8 cellular contexts compared by ENCODE assay signal in genomic region chr3:52831500-52832301, GRCh38. TPM values are rescaled to one million over a fixed set of nuclear protein-coding genes. Genes with fewer than 3 reads are reported as not detected.
DNase-seq lines count a peak whose midpoint lies in the region; ATAC-seq and TF ChIP-seq lines count a peak whose summit lies in the region.

No MANE protein-coding gene starts in this region.

- TF ChIP-seq CTCF in omental fat pad (IDR thresholded peaks at IDR 0.05) (no peak), natural killer cell (IDR thresholded peaks at IDR 0.05) (no peak)

- DNase-seq in DMS 273 (lab: John Stamatoyannopoulos, UW; ENCODE audit: unreplicated experiment) (peak; percentile 89), NCI-H446 (lab: John Stamatoyannopoulos, UW) (peak; percentile 67 to 90), omental fat pad (ENCODE audit: low spot score) (peak; percentile 27), natural killer cell (no peak)

- peaks cover 44% of the 10 kb centered on the region for H3K36me3 Mint-ChIP-seq in dendritic cell treated with granulocyte-macrophage colony-stimulating factor and Interleukin-4, amounts not matched to agents 40 ng/mL and 50 ng/mL, for 4 days (ENCODE audit: low read depth)
- H3K36me3 Mint-ChIP-seq in natural killer cell: no peaks in the 10 kb centered on the region

- intact Hi-C loops in dendritic cell treated with granulocyte-macrophage colony-stimulating factor and Interleukin-4, amounts not matched to agents 40 ng/mL and 50 ng/mL, for 4 days (cut with micrococcal nuclease): no loop called here
- intact Hi-C loops in natural killer cell (cut with micrococcal nuclease): no loop called here

- no peak overlapping the region for H3K4me3 Mint-ChIP-seq in dendritic cell treated with granulocyte-macrophage colony-stimulating factor and Interleukin-4, amounts not matched to agents 40 ng/mL and 50 ng/mL, for 4 days
- H3K4me3 Mint-ChIP-seq in natural killer cell: no peak overlapping the region

- no peaks in the 10 kb centered on the region for H3K27me3 Mint-ChIP-seq in dendritic cell treated with granulocyte-macrophage colony-stimulating factor and Interleukin-4, amounts not matched to agents 40 ng/mL and 50 ng/mL, for 4 days
- H3K27me3 Mint-ChIP-seq in natural killer cell (ENCODE audit: low read depth in 2 of 2): no peaks in the 10 kb centered on the region

- peaks cover 11% of the 10 kb centered on the region for H3K4me1 Mint-ChIP-seq in dendritic cell treated with granulocyte-macrophage colony-stimulating factor and Interleukin-4, amounts not matched to agents 40 ng/mL and 50 ng/mL, for 4 days (ENCODE audit: low read depth)
- H3K4me1 Mint-ChIP-seq in natural killer cell: peaks cover 5 to 24% of the 10 kb centered on the region in 2 donors

- no peak for ATAC-seq in omental fat pad (ENCODE audit: low FRiP score)
- no peak for ATAC-seq in GM21528 (IDR thresholded peaks at IDR 0.05; ENCODE audit: low FRiP score, unreplicated experiment)
- ATAC-seq in HG03460 (IDR thresholded peaks at IDR 0.05; ENCODE audit: unreplicated experiment): no peak
- no peak for ATAC-seq in HG03521 (IDR thresholded peaks at IDR 0.05; ENCODE audit: unreplicated experiment)
- ATAC-seq in natural killer cell: no peak

- H3K27ac Mint-ChIP-seq in dendritic cell treated with granulocyte-macrophage colony-stimulating factor and Interleukin-4, amounts not matched to agents 40 ng/mL and 50 ng/mL, for 4 days: peak overlapping the region; percentile 14
- H3K27ac Mint-ChIP-seq in natural killer cell: peak overlapping the region in 1 of 2 donors; percentile 58

- H3K9me3 Mint-ChIP-seq in dendritic cell treated with granulocyte-macrophage colony-stimulating factor and Interleukin-4, amounts not matched to agents 40 ng/mL and 50 ng/mL, for 4 days: no peaks in the 10 kb centered on the region
- no peaks in the 10 kb centered on the region for H3K9me3 Mint-ChIP-seq in natural killer cell

RNA-seq across cellular contexts. Expression of gene ITIH4, which starts 1.2 kb away (rescaled TPM):
- 10 to 100 TPM in 1 of 4 donors, 1 to 10 TPM in 3; 1.2 to 18.8 (median 3.6) TPM for total RNA-seq in omental fat pad
- 10 to 100 TPM; 28.2 to 33.0 (median 32.8) TPM for total RNA-seq in natural killer cell

RNA-seq across cellular contexts. Expression of gene MUSTN1, which starts 3.1 kb away (rescaled TPM):
- 10 to 100 TPM in 1 of 4 donors, 1 to 10 TPM in 3; 2.8 to 34.7 (median 6.4) TPM for total RNA-seq in omental fat pad
- 1 to 10 TPM; 5.3 to 7.7 (median 6.8) TPM for total RNA-seq in natural killer cell

RNA-seq across cellular contexts. Expression of gene ITIH3, which starts 37.1 kb away (rescaled TPM):
- total RNA-seq in omental fat pad (1 to 10 TPM in 3 of 4 donors, under 1 TPM in 1; 0.93 to 2.8 (median 1.9) TPM), natural killer cell (not detected)

RNA-seq across cellular contexts. Expression of gene ITIH1, which starts 54.3 kb away (rescaled TPM):
- total RNA-seq in omental fat pad (under 1 TPM in 1 of 4 donors, not detected in 3; 0.94 TPM), natural killer cell (under 1 TPM in 1 of 3 donors, not detected in 2; 0.56 TPM)
